In the genomic region with DNA sequence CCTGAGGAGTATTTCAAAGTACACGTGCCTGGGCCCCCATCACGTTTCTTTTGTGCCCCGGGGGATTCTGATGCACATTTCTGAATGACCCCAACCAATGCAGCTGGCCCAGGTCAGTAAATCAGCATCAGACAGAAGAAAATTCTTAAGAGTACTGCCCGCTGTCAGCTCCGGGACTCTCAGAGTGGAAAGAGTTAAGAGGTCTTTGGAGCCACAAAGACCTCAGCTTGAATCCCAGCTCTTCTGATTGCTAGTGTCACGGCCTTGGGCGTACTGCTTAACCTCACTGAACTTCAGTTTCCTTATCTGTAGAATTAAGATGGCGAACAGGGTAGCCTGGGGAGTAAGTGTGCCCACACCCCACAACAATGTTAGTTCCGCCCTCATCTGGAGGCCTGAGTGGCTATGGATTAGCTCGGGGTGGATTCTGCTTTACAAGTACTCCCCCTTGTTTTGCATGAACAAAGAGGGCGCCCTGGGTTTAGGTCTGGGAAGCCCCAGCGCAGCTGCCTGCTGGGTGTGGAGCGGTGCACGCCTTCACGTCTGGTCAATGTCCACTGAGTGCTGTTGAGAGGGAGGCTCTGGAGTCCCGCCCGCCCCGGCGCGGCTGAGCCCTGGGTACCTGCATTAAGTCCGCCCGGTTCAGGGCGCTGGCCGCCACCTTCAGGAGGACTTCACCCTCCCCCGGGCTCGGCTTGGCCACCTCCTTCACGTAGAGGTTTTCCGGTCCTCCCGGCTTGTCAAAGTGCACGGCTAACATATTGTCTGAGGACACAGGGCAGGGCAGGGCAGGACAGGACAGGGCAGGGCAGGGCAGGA, we compare ENCODE assay signal across 1 cellular context.
TF ChIP-seq lines count a peak whose summit lies in the region.

No MANE protein-coding gene starts in this region.

TF ChIP-seq in HepG2, 621 proteins besides CTCF, POLR2A, EP300 and RAD21 (continued from another document and continues in another):
- TF ChIP-seq SNAPC4 (CRISPR knock-in tag; IDR thresholded peaks at IDR 0.05) (no peak; the same call in 1 of the 2 replicates), ZBTB34 (CRISPR knock-in tag; IDR thresholded peaks at IDR 0.05) (no peak), ELF4 (CRISPR knock-in tag; IDR thresholded peaks at IDR 0.05; ENCODE audit: borderline replicate concordance) (peak; percentile 62; the same call in 1 of the 2 replicates), RFX5 (IDR thresholded peaks at IDR 0.05; ENCODE audit: low read depth, low read length) (no peak; the same call in 1 of the 2 replicates), SIN3B (IDR thresholded peaks at IDR 0.05; ENCODE audit: low read length) (no peak), NFRKB (IDR thresholded peaks at IDR 0.05) (no peak), MIER3 (CRISPR knock-in tag; IDR thresholded peaks at IDR 0.05; ENCODE audit: borderline replicate concordance) (no peak; the same call in 1 of the 2 replicates), NFE2 (CRISPR knock-in tag; IDR thresholded peaks at IDR 0.05) (no peak), ZNF337 (CRISPR knock-in tag; IDR thresholded peaks at IDR 0.05; ENCODE audit: borderline replicate concordance, low read depth) (no peak; the same call in 1 of the 2 replicates), ZNF350 (CRISPR knock-in tag; IDR thresholded peaks at IDR 0.05; ENCODE audit: borderline replicate concordance, low read depth) (peak; percentile 91; the same call in 1 of the 2 replicates), IKZF4 (CRISPR knock-in tag; IDR thresholded peaks at IDR 0.05; ENCODE audit: borderline replicate concordance, low read depth, not compliant biosample characterization) (peak; percentile 78), ZNF678 (CRISPR knock-in tag; IDR thresholded peaks at IDR 0.05) (0 out of 2 replicates have a peak, but pooled peaks have one; percentile 69), FOXC1 (CRISPR knock-in tag; IDR thresholded peaks at IDR 0.05; ENCODE audit: borderline replicate concordance) (no peak), ZNF276 (CRISPR knock-in tag; IDR thresholded peaks at IDR 0.05; ENCODE audit: low read depth) (peak; percentile 67; the same call in 1 of the 2 replicates), TBX3 (IDR thresholded peaks at IDR 0.05; ENCODE audit: borderline replicate concordance) (peak; percentile 63; the same call in 1 of the 2 replicates), EED (CRISPR knock-in tag; IDR thresholded peaks at IDR 0.05) (no peak; the same call in 1 of the 2 replicates), ZNF101 (CRISPR knock-in tag; IDR thresholded peaks at IDR 0.05; ENCODE audit: borderline replicate concordance, low read depth) (peak; percentile 62), ZNF619 (CRISPR knock-in tag; IDR thresholded peaks at IDR 0.05) (peak; percentile 19; the same call in 1 of the 2 replicates), GFI1 (CRISPR knock-in tag; IDR thresholded peaks at IDR 0.05; ENCODE audit: borderline replicate concordance) (peak; percentile 51), SMAD3 (CRISPR knock-in tag; IDR thresholded peaks at IDR 0.05) (peak; percentile 21; the same call in 1 of the 2 replicates), DMAP1 (CRISPR knock-in tag; IDR thresholded peaks at IDR 0.05) (peak; percentile 85; the same call in 1 of the 2 replicates)
- TF ChIP-seq, protein P1, sequence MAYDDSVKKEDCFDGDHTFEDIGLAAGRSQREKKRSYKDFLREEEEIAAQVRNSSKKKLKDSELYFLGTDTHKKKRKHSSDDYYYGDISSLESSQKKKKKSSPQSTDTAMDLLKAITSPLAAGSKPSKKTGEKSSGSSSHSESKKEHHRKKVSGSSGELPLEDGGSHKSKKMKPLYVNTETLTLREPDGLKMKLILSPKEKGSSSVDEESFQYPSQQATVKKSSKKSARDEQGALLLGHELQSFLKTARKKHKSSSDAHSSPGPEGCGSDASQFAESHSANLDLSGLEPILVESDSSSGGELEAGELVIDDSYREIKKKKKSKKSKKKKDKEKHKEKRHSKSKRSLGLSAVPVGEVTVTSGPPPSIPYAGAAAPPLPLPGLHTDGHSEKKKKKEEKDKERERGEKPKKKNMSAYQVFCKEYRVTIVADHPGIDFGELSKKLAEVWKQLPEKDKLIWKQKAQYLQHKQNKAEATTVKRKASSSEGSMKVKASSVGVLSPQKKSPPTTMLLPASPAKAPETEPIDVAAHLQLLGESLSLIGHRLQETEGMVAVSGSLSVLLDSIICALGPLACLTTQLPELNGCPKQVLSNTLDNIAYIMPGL (CRISPR knock-in tag; IDR thresholded peaks at IDR 0.05; ENCODE audit: borderline replicate concordance in 1 of 2, low read depth in 1 of 2) = no peak
- TF ChIP-seq, protein P2, sequence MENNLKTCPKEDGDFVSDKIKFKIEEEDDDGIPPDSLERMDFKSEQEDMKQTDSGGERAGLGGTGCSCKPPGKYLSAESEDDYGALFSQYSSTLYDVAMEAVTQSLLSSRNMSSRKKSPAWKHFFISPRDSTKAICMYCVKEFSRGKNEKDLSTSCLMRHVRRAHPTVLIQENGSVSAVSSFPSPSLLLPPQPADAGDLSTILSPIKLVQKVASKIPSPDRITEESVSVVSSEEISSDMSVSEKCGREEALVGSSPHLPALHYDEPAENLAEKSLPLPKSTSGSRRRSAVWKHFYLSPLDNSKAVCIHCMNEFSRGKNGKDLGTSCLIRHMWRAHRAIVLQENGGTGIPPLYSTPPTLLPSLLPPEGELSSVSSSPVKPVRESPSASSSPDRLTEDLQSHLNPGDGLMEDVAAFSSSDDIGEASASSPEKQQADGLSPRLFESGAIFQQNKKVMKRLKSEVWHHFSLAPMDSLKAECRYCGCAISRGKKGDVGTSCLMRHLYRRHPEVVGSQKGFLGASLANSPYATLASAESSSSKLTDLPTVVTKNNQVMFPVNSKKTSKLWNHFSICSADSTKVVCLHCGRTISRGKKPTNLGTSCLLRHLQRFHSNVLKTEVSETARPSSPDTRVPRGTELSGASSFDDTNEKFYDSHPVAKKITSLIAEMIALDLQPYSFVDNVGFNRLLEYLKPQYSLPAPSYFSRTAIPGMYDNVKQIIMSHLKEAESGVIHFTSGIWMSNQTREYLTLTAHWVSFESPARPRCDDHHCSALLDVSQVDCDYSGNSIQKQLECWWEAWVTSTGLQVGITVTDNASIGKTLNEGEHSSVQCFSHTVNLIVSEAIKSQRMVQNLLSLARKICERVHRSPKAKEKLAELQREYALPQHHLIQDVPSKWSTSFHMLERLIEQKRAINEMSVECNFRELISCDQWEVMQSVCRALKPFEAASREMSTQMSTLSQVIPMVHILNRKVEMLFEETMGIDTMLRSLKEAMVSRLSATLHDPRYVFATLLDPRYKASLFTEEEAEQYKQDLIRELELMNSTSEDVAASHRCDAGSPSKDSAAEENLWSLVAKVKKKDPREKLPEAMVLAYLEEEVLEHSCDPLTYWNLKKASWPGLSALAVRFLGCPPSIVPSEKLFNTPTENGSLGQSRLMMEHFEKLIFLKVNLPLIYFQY (CRISPR knock-in tag; IDR thresholded peaks at IDR 0.05; ENCODE audit: borderline replicate concordance) = no peak
- TF ChIP-seq, protein P3, sequence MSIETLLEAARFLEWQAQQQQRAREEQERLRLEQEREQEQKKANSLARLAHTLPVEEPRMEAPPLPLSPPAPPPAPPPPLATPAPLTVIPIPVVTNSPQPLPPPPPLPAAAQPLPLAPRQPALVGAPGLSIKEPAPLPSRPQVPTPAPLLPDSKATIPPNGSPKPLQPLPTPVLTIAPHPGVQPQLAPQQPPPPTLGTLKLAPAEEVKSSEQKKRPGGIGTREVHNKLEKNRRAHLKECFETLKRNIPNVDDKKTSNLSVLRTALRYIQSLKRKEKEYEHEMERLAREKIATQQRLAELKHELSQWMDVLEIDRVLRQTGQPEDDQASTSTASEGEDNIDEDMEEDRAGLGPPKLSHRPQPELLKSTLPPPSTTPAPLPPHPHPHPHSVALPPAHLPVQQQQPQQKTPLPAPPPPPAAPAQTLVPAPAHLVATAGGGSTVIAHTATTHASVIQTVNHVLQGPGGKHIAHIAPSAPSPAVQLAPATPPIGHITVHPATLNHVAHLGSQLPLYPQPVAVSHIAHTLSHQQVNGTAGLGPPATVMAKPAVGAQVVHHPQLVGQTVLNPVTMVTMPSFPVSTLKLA (IDR thresholded peaks at IDR 0.05) = no peak
- TF ChIP-seq, protein P4, sequence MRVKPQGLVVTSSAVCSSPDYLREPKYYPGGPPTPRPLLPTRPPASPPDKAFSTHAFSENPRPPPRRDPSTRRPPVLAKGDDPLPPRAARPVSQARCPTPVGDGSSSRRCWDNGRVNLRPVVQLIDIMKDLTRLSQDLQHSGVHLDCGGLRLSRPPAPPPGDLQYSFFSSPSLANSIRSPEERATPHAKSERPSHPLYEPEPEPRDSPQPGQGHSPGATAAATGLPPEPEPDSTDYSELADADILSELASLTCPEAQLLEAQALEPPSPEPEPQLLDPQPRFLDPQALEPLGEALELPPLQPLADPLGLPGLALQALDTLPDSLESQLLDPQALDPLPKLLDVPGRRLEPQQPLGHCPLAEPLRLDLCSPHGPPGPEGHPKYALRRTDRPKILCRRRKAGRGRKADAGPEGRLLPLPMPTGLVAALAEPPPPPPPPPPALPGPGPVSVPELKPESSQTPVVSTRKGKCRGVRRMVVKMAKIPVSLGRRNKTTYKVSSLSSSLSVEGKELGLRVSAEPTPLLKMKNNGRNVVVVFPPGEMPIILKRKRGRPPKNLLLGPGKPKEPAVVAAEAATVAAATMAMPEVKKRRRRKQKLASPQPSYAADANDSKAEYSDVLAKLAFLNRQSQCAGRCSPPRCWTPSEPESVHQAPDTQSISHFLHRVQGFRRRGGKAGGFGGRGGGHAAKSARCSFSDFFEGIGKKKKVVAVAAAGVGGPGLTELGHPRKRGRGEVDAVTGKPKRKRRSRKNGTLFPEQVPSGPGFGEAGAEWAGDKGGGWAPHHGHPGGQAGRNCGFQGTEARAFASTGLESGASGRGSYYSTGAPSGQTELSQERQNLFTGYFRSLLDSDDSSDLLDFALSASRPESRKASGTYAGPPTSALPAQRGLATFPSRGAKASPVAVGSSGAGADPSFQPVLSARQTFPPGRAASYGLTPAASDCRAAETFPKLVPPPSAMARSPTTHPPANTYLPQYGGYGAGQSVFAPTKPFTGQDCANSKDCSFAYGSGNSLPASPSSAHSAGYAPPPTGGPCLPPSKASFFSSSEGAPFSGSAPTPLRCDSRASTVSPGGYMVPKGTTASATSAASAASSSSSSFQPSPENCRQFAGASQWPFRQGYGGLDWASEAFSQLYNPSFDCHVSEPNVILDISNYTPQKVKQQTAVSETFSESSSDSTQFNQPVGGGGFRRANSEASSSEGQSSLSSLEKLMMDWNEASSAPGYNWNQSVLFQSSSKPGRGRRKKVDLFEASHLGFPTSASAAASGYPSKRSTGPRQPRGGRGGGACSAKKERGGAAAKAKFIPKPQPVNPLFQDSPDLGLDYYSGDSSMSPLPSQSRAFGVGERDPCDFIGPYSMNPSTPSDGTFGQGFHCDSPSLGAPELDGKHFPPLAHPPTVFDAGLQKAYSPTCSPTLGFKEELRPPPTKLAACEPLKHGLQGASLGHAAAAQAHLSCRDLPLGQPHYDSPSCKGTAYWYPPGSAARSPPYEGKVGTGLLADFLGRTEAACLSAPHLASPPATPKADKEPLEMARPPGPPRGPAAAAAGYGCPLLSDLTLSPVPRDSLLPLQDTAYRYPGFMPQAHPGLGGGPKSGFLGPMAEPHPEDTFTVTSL (CRISPR knock-in tag; IDR thresholded peaks at IDR 0.05; ENCODE audit: borderline replicate concordance) = peak; percentile 79
